35 cellular contexts compared by ENCODE assay signal in the genomic region with DNA sequence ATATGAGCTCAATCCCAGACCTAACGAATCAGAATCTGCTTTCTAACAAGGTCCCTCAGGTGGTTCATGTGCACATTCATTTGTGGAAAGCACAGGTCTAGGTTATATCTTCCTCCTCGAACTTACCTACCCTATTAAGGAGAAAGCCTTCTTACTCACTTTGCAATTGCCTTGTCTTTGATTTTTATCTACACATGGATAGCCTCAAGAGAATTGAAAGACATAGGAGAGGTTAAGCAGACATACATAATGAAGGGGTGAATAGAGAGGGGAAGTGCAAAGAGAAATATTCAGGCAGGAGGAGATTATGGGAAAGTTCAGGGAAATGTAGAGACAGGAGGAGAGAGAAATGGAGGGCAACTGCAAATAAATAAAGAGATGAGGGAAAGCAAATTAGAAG.
"Had no signal": no experiment of that assay in that cellular context is flagged by ENCODE, and none has a peak within 500 bp of the region (broad histone marks: within the 10 kb centered on the region; RNA-seq: fewer than 3 reads in every experiment).

No MANE protein-coding gene starts in this region.

- H3K4me1 Mint-ChIP-seq: activated B cell treated with CpG ODN at 0.5 μM for 24 hours; activated CD4-positive, alpha-beta T cell treated with anti-CD3 and anti-CD28 coated beads, Interleukin-2, amount 10 ng/mL, durations not matched to agents 24 days and 14 days; activated naive CD8-positive, alpha-beta T cell treated with anti-CD3 and anti-CD28 coated beads for 36 hours; activated T-helper 17 cell treated with anti-CD3 and anti-CD28 coated beads, Interleukin-2, amount 50 U/mL, for 72 hours; central memory CD8-positive, alpha-beta T cell had no signal

- H3K27me3 ChIP-seq: adrenal gland had no signal

- H3K36me3 ChIP-seq: adrenal gland had no signal

- H3K9me3 ChIP-seq: adrenal gland had no signal

- H3K27ac ChIP-seq: adrenal gland, VCaP had no signal

- DNase-seq: activated B cell treated with CpG ODN at 0.5 μM for 24 hours; activated CD4-positive, alpha-beta memory T cell treated with anti-CD3 and anti-CD28 coated beads for 36 hours; activated CD4-positive, alpha-beta T cell treated with anti-CD3 and anti-CD28 coated beads for 4 hours; activated CD4-positive, alpha-beta T cell treated with anti-CD3 and anti-CD28 coated beads, Interleukin-2, amount 10 ng/mL, durations not matched to agents 24 days and 14 days; activated CD4-positive, alpha-beta T cell treated with anti-CD3 and anti-CD28 coated beads, Interleukin-2, amount 50 U/mL, for 1 hour; activated CD4-positive, alpha-beta T cell treated with anti-CD3 and anti-CD28 coated beads, Interleukin-2, amount 50 U/mL, for 4 hours; activated CD4-positive, CD25-positive, alpha-beta regulatory T cell treated with anti-CD3 and anti-CD28 coated beads, Interleukin-2, amount 50 U/mL, for 72 hours; activated CD8-positive, alpha-beta memory T cell treated with anti-CD3 and anti-CD28 coated beads, Interleukin-2, amount 50 U/mL, for 4 hours; activated CD8-positive, alpha-beta T cell treated with anti-CD3 and anti-CD28 coated beads for 36 hours; activated effector memory CD4-positive, alpha-beta T cell treated with anti-CD3 and anti-CD28 coated beads, Interleukin-2, amount 50 U/mL, for 16 hours; activated gamma-delta T cell treated with Interleukin-2 at 50 U/mL for 16 hours; activated naive CD4-positive, alpha-beta T cell; activated naive CD4-positive, alpha-beta T cell treated with anti-CD3 and anti-CD28 coated beads for 36 hours; activated naive CD4-positive, alpha-beta T cell treated with anti-CD3 and anti-CD28 coated beads, Interleukin-2, amount 50 U/mL, for 16 hours; activated naive CD8-positive, alpha-beta T cell treated with anti-CD3 and anti-CD28 coated beads for 36 hours; activated T-cell treated with anti-CD3 and anti-CD28 coated beads for 4 hours; activated T-cell treated with anti-CD3 and anti-CD28 coated beads, Interleukin-2, amount 50 U/mL, for 1 hour; activated T-cell treated with anti-CD3 and anti-CD28 coated beads, Interleukin-2, amount 50 U/mL, for 4 hours; activated T-cell treated with anti-CD3 and anti-CD28 coated beads, Interleukin-2, amount 50 U/mL, for 72 hours; adrenal gland; amniotic stem cell; aorta; caudate nucleus; cerebellar nuclear complex; T-helper 1 cell; T-helper 2 cell; T-helper 9 cell had no signal

- H3K9me3 Mint-ChIP-seq: activated CD4-positive, alpha-beta memory T cell treated with anti-CD3 and anti-CD28 coated beads for 36 hours; brain; T-helper 1 cell treated with Interleukin-12 subunit alpha and Interleukin-12 subunit beta and Interleukin-4 antibody, amounts not matched to agents 30 μg/mL and 1 μg/mL, for 36 hours had no signal

- H3K4me1 ChIP-seq: adrenal gland had no signal

- H3K27me3 Mint-ChIP-seq: activated B cell treated with CpG ODN at 0.5 μM for 24 hours; activated CD4-positive, alpha-beta memory T cell treated with anti-CD3 and anti-CD28 coated beads for 36 hours; activated CD4-positive, alpha-beta T cell treated with anti-CD3 and anti-CD28 coated beads, Interleukin-2, amount 10 ng/mL, durations not matched to agents 24 days and 14 days; activated CD8-positive, alpha-beta T cell treated with anti-CD3 and anti-CD28 coated beads for 36 hours; activated naive CD8-positive, alpha-beta T cell treated with anti-CD3 and anti-CD28 coated beads for 36 hours; activated T-helper 17 cell treated with anti-CD3 and anti-CD28 coated beads, Interleukin-2, amount 50 U/mL, for 72 hours; central memory CD8-positive, alpha-beta T cell had no signal

- H3K4me3 Mint-ChIP-seq: activated B cell treated with CpG ODN at 0.5 μM for 24 hours; activated CD4-positive, alpha-beta memory T cell treated with anti-CD3 and anti-CD28 coated beads for 36 hours; activated CD4-positive, alpha-beta T cell treated with anti-CD3 and anti-CD28 coated beads, Interleukin-2, amount 10 ng/mL, durations not matched to agents 24 days and 14 days; activated CD8-positive, alpha-beta T cell treated with anti-CD3 and anti-CD28 coated beads for 36 hours; activated naive CD4-positive, alpha-beta T cell treated with anti-CD3 and anti-CD28 coated beads for 36 hours; activated naive CD8-positive, alpha-beta T cell treated with anti-CD3 and anti-CD28 coated beads for 36 hours; activated T-cell treated with anti-CD3 and anti-CD28 coated beads, Interleukin-2, amount 50 U/mL, for 4 hours; activated T-cell treated with anti-CD3 and anti-CD28 coated beads, Interleukin-2, amount 50 U/mL, for 72 hours; activated T-helper 1 cell treated with anti-CD3 and anti-CD28 coated beads, Interleukin-12 subunit alpha, Interleukin-12 subunit beta, Interleukin-2, Interleukin-4 antibody, amounts not matched to agents 30 ng/mL and 10 ng/mL and 1 ng/mL, durations not matched to agents 14 hours and 24 hours and 36 hours; activated T-helper 17 cell treated with anti-CD3 and anti-CD28 coated beads, Interleukin-2, amount 50 U/mL, for 72 hours; brain; central memory CD8-positive, alpha-beta T cell; T-helper 1 cell treated with Interleukin-12 subunit alpha and Interleukin-12 subunit beta and Interleukin-4 antibody, amounts not matched to agents 30 μg/mL and 1 μg/mL, for 36 hours; T-helper 2 cell treated with Interferon-gamma antibody and Interleukin-4, amounts not matched to agents 5 μg/mL and 100 μg/mL, for 36 hours had no signal

- H3K4me3 ChIP-seq: adrenal gland had no signal

- H3K36me3 Mint-ChIP-seq: activated CD4-positive, alpha-beta memory T cell treated with anti-CD3 and anti-CD28 coated beads for 36 hours; activated naive CD8-positive, alpha-beta T cell treated with anti-CD3 and anti-CD28 coated beads for 36 hours; brain had no signal

- H3K27ac Mint-ChIP-seq: activated B cell treated with CpG ODN at 0.5 μM for 24 hours; activated CD4-positive, alpha-beta memory T cell treated with anti-CD3 and anti-CD28 coated beads for 36 hours; activated CD4-positive, alpha-beta T cell treated with anti-CD3 and anti-CD28 coated beads, Interleukin-2, amount 10 ng/mL, durations not matched to agents 24 days and 14 days; activated CD8-positive, alpha-beta T cell treated with anti-CD3 and anti-CD28 coated beads for 36 hours; activated naive CD4-positive, alpha-beta T cell treated with anti-CD3 and anti-CD28 coated beads for 36 hours; activated naive CD4-positive, alpha-beta T cell treated with anti-CD3 and anti-CD28 coated beads, Interleukin-2, amount 50 U/mL, for 72 hours; activated naive CD8-positive, alpha-beta T cell treated with anti-CD3 and anti-CD28 coated beads for 36 hours; activated T-cell treated with anti-CD3 and anti-CD28 coated beads, Interleukin-2, amount 50 U/mL, for 72 hours; activated T-helper 1 cell treated with anti-CD3 and anti-CD28 coated beads, Interleukin-12 subunit alpha, Interleukin-12 subunit beta, Interleukin-2, Interleukin-4 antibody, amounts not matched to agents 30 ng/mL and 10 ng/mL and 1 ng/mL, durations not matched to agents 14 hours and 24 hours and 36 hours; activated T-helper 17 cell treated with anti-CD3 and anti-CD28 coated beads, Interleukin-2, amount 50 U/mL, for 72 hours; T-helper 1 cell treated with Interleukin-12 subunit alpha and Interleukin-12 subunit beta and Interleukin-4 antibody, amounts not matched to agents 30 μg/mL and 1 μg/mL, for 36 hours; T-helper 2 cell treated with Interferon-gamma antibody and Interleukin-4, amounts not matched to agents 5 μg/mL and 100 μg/mL, for 36 hours had no signal
